Comparison of ENCODE assay signal across 9 cellular contexts in genomic region chr3:194046995-194047681, GRCh38.
A peak's percentile ranks its signal among the peaks of the same experiment; 100 is the strongest.
DNase-seq lines count a peak whose midpoint lies in the region; ATAC-seq and TF ChIP-seq lines count a peak whose summit lies in the region.
"Had no signal": no experiment of that assay in that cellular context is flagged by ENCODE, and none has a peak within 500 bp of the region (broad histone marks: within the 10 kb centered on the region; RNA-seq: fewer than 3 reads in every experiment).

No MANE protein-coding gene starts in this region.

- DNase-seq in NCI-H446 treated with DMSO at 0.1 percent for 48 hours (lab: John Stamatoyannopoulos, UW) (peak; percentile 22), left cardiac atrium (peak; percentile 71), stromal cell of bone marrow (ENCODE audit: low read depth) (peak; percentile 9), SKM-1 treated with dmso at 0.1 percent for 144 hours (lab: John Stamatoyannopoulos, UW; ENCODE audit: unreplicated experiment) (no peak), OCI-M2 (lab: John Stamatoyannopoulos, UW; ENCODE audit: unreplicated experiment) (no peak), foreskin fibroblast (no peak)

- peak; percentile 45 for ATAC-seq in GM21529 (IDR thresholded peaks at IDR 0.05; ENCODE audit: unreplicated experiment)
- ATAC-seq in left cardiac atrium: peak; percentile 90 to 96
- ATAC-seq in HG03342 (IDR thresholded peaks at IDR 0.05; ENCODE audit: unreplicated experiment): no peak
- ATAC-seq: HCT116 had no signal

- intact Hi-C loops in left cardiac atrium (cut with DNase I): no loop called here

- no peak overlapping the region for H3K4me3 ChIP-seq in foreskin fibroblast (ENCODE audit: low read depth in 1 of 2, low read length in 2 of 2)

- TF ChIP-seq CTCF in foreskin fibroblast (IDR thresholded peaks at IDR 0.05; ENCODE audit: low read depth, low read length): no peak

Comparison
In these comparisons a context has a peak if more than half of its experiments do, and no peak if none do; other contexts are left out.
1. DNase-seq: peak in NCI-H446 treated with DMSO at 0.1 percent for 48 hours (single experiment), left cardiac atrium (single experiment) and stromal cell of bone marrow (single experiment); none in SKM-1 treated with dmso at 0.1 percent for 144 hours (single experiment), OCI-M2 (single experiment) and foreskin fibroblast (0 of 2).